27 cellular contexts compared by ENCODE assay signal in genomic region chr6:74936886-74937285, GRCh38.
DNase-seq lines count a peak whose midpoint lies in the region; TF ChIP-seq lines count a peak whose summit lies in the region.
"Had no signal": no experiment of that assay in that cellular context is flagged by ENCODE, and none has a peak within 500 bp of the region (broad histone marks: within the 10 kb centered on the region; RNA-seq: fewer than 3 reads in every experiment).

No MANE protein-coding gene starts in this region.

- H3K4me1 ChIP-seq in GM23248 (ENCODE audit: insufficient read depth), result peaks cover 53% of the 10 kb centered on the region
- peaks cover 34% of the 10 kb centered on the region for H3K4me1 ChIP-seq in adipocyte (ENCODE audit: control insufficient read depth, insufficient read depth, low read length)
- H3K4me1 ChIP-seq in transverse colon, result no peaks in the 10 kb centered on the region
- peaks cover 4% of the 10 kb centered on the region; the same call in 1 of the 2 replicates for H3K4me1 ChIP-seq in SJCRH30
- H3K4me1 ChIP-seq: A549, pancreas, testis had no signal

- in situ Hi-C loops in GM23248 (cut with MboI) (no loop called here), transverse colon (cut with MboI; ENCODE audit: low pct_ligation_motif_present in 1 of 4, low pct_unique_long_range_greater_than_20kb in 1 of 4, low sequenced_read_pairs in 3 of 4) (no loop called here)

- H4K20me1 ChIP-seq in GM23248 (ENCODE audit: insufficient read depth), result no peaks in the 10 kb centered on the region

- H3K9ac ChIP-seq in GM23248 (no peak overlapping the region), adipocyte (ENCODE audit: low read length) (no peak overlapping the region)

- H3K79me2 ChIP-seq in GM23248 (ENCODE audit: insufficient read depth), result no peaks in the 10 kb centered on the region

- DNase-seq in AG08395 (ENCODE audit: low spot score) (peak; percentile 59), GM23248 (peak; percentile 82), adipocyte (ENCODE audit: low read depth) (peak; percentile 36), foreskin fibroblast (peak; percentile 75 to 84), transverse colon (no peak), MG63 (no peak), SJCRH30 (no peak), islet precursor cell (no peak)
- DNase-seq: activated CD4-positive, alpha-beta T cell treated with anti-CD3 and anti-CD28 coated beads for 1 hour; activated CD8-positive, alpha-beta memory T cell treated with anti-CD3 and anti-CD28 coated beads for 24 hours; activated naive CD4-positive, alpha-beta T cell treated with anti-CD3 and anti-CD28 coated beads, Interleukin-2, amount 10 ng/mL, durations not matched to agents 7 days and 5 days; activated T-cell treated with anti-CD3 and anti-CD28 coated beads, Interleukin-2, amount 50 U/mL, for 4 hours; aorta; CD4-positive, alpha-beta memory T cell; DMS153; effector memory CD8-positive, alpha-beta T cell; H9; hippocampal formation; kidney; naive thymus-derived CD8-positive, alpha-beta T cell; NCI-H1436 treated with DMSO at 0.1 percent for 48 hours; NCI-H526; pancreas; sigmoid colon; SW 1271; testis had no signal

- H2AFZ ChIP-seq in GM23248, result no peak overlapping the region

- H3K27me3 ChIP-seq in GM23248 (replicated peaks; ENCODE audit: insufficient read depth) (no peaks in the 10 kb centered on the region), adipocyte (replicated peaks; ENCODE audit: control insufficient read depth, insufficient read depth, low read length) (no peaks in the 10 kb centered on the region), transverse colon (no peaks in the 10 kb centered on the region), MG63 (no peaks in the 10 kb centered on the region), SJCRH30 (no peaks in the 10 kb centered on the region)
- H3K27me3 ChIP-seq: pancreas, sigmoid colon, testis had no signal

- H3F3A ChIP-seq in GM23248 (ENCODE audit: insufficient read depth), result peaks cover 28% of the 10 kb centered on the region; the same call in 1 of the 2 replicates

- H3K9me3 ChIP-seq in GM23248 (ENCODE audit: low read depth), result no peaks in the 10 kb centered on the region
- no peaks in the 10 kb centered on the region for H3K9me3 ChIP-seq in adipocyte (ENCODE audit: control insufficient read depth, low read length)
- H3K9me3 ChIP-seq in transverse colon, result no peaks in the 10 kb centered on the region
- 0 out of 2 replicates have a peak, but pooled peaks cover 3% of the 10 kb centered on the region for H3K9me3 ChIP-seq in MG63
- 0 out of 2 replicates have a peak, but pooled peaks cover 2% of the 10 kb centered on the region for H3K9me3 ChIP-seq in SJCRH30 (replicated peaks)
- H3K9me3 ChIP-seq: A549, pancreas, sigmoid colon, testis had no signal

- WGBS in GM23248 (ENCODE audit: low coverage in 1 of 2, low lambda C conversion rate in 2 of 2, missing lambda C conversion rate in 2 of 2), 2 experiments, result 21 to 34% methylated on average over 1 of the region's 1 CpG
- 44 to 75% methylated on average over 1 of the region's 1 CpG for WGBS in transverse colon (ENCODE audit: low coverage in 1 of 2), 2 donors

- TF ChIP-seq CTCF in foreskin fibroblast (IDR thresholded peaks at IDR 0.05; ENCODE audit: low read depth, low read length), result no peak
- TF ChIP-seq CTCF in transverse colon (IDR thresholded peaks at IDR 0.05), result no peak

- H3K4me2 ChIP-seq in GM23248 (ENCODE audit: unreplicated experiment), result peak overlapping the region; percentile 36
- H3K4me2 ChIP-seq: A549 had no signal

- intact Hi-C loops in transverse colon (cut with DNase I; ENCODE audit: low total_unique reads), result no loop called here

- H3K36me3 ChIP-seq in GM23248 (ENCODE audit: low read depth) (no peaks in the 10 kb centered on the region), adipocyte (ENCODE audit: control insufficient read depth, insufficient read depth, low read length, severe bottlenecking) (no peaks in the 10 kb centered on the region), transverse colon (no peaks in the 10 kb centered on the region), MG63 (no peaks in the 10 kb centered on the region), SJCRH30 (no peaks in the 10 kb centered on the region)
- H3K36me3 ChIP-seq: pancreas, sigmoid colon had no signal

- peaks cover 6% of the 10 kb centered on the region; the same call in 1 of the 2 replicates for H3K9me2 ChIP-seq in GM23248 (ENCODE audit: insufficient read depth)

- H3K4me3 ChIP-seq in GM23248 (peak overlapping the region; percentile 13; the same call in 1 of the 2 replicates), adipocyte (ENCODE audit: low read length) (no peak overlapping the region), foreskin fibroblast (ENCODE audit: low read depth in 1 of 2, low read length in 2 of 2) (no peak overlapping the region), transverse colon (no peak overlapping the region), MG63 (no peak overlapping the region), SJCRH30 (no peak overlapping the region)
- H3K4me3 ChIP-seq: A549, pancreas, sigmoid colon, testis had no signal

- no peak for TF ChIP-seq EP300 in transverse colon (IDR thresholded peaks at IDR 0.05; ENCODE audit: low read depth)

- peak overlapping the region; percentile 38 for H3K27ac ChIP-seq in GM23248
- H3K27ac ChIP-seq in transverse colon, result no peak overlapping the region
- no peak overlapping the region for H3K27ac ChIP-seq in SJCRH30
- H3K27ac ChIP-seq: A549, pancreas, sigmoid colon, testis had no signal

- no peak for TF ChIP-seq POLR2A in transverse colon (IDR thresholded peaks at IDR 0.05)

Comparison
In these comparisons a context has a peak if more than half of its experiments do, and no peak if none do; other contexts are left out.
1. DNase-seq: peak in AG08395 (single experiment), GM23248 (single experiment), adipocyte (single experiment) and foreskin fibroblast (2 of 2); none in transverse colon (single experiment), MG63 (single experiment), SJCRH30 (0 of 2) and islet precursor cell (single experiment).